Comparison of ENCODE assay signal across 8 cellular contexts in the genomic region with DNA sequence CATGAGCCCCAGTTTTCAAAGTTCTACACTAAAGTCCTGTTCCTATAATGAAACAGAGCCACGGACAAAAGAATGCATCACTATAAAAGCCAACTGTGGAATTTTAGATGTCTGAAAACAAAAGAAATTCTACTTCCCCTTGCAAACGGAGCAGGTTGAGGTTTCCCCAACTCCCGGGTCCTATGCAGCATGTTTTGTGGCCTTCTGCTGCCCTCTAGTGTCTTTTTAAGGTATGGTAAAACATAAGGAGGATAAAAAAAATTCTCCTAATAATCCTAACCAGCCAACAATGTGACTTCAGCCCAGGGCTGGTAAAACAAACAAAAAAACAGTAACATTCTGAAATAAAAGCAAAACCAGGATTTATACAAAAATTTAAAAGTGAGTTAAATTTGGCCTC.
DNase-seq lines count a peak whose midpoint lies in the region; ATAC-seq lines count a peak whose summit lies in the region.

No MANE protein-coding gene starts in this region.

- peaks cover 8% of the 10 kb centered on the region for H3K27me3 ChIP-seq in adipocyte (replicated peaks; ENCODE audit: control insufficient read depth, insufficient read depth, low read length)

- no peaks in the 10 kb centered on the region for H3K36me3 ChIP-seq in adipocyte (ENCODE audit: control insufficient read depth, insufficient read depth, low read length, severe bottlenecking)

- ATAC-seq in GM21423 (IDR thresholded peaks at IDR 0.05; ENCODE audit: unreplicated experiment), result peak; percentile 91
- peak; percentile 75 for ATAC-seq in HG03565 (IDR thresholded peaks at IDR 0.05; ENCODE audit: unreplicated experiment)
- peak; percentile 91 for ATAC-seq in left ventricle myocardium superior

- H3K9ac ChIP-seq in adipocyte (ENCODE audit: low read length), result no peak overlapping the region

- H3K4me1 ChIP-seq in adipocyte (ENCODE audit: control insufficient read depth, insufficient read depth, low read length), result no peaks in the 10 kb centered on the region

- DNase-seq in activated CD4-positive, alpha-beta T cell treated with anti-CD3 and anti-CD28 coated beads for 48 hours, result peak; percentile 26
- no peak for DNase-seq in activated CD4-positive, alpha-beta T cell treated with anti-CD3 and anti-CD28 coated beads, Interleukin-2, amount 50 U/mL, for 4 hours
- DNase-seq in NCI-H526 treated with DMSO at 0.1 percent for 48 hours (lab: John Stamatoyannopoulos, UW) (peak; percentile 39), adipocyte (ENCODE audit: low read depth) (peak; percentile 80), left ventricle myocardium superior (no peak), skeletal muscle cell (ENCODE audit: low read depth) (peak; percentile 10)

- H3K9me3 ChIP-seq in adipocyte (ENCODE audit: control insufficient read depth, low read length), result no peaks in the 10 kb centered on the region

- intact Hi-C loops in left ventricle myocardium superior (cut with micrococcal nuclease), result no loop called here

- H3K4me3 ChIP-seq in adipocyte (ENCODE audit: low read length), result no peak overlapping the region
- no peak overlapping the region for H3K4me3 ChIP-seq in skeletal muscle cell (ENCODE audit: low read depth, low read length)

Comparison
In these comparisons a context has a peak if more than half of its experiments do, and no peak if none do; other contexts are left out.
1. DNase-seq: peak in activated CD4-positive, alpha-beta T cell treated with anti-CD3 and anti-CD28 coated beads for 48 hours (single experiment), NCI-H526 treated with DMSO at 0.1 percent for 48 hours (single experiment), adipocyte (single experiment) and skeletal muscle cell (single experiment); none in activated CD4-positive, alpha-beta T cell treated with anti-CD3 and anti-CD28 coated beads, Interleukin-2, amount 50 U/mL, for 4 hours (0 of 2) and left ventricle myocardium superior (single experiment).
2. Peak in every context shown above with its lines, with median percentiles within 50 percentile points of each other: ATAC-seq.